In the genomic region with DNA sequence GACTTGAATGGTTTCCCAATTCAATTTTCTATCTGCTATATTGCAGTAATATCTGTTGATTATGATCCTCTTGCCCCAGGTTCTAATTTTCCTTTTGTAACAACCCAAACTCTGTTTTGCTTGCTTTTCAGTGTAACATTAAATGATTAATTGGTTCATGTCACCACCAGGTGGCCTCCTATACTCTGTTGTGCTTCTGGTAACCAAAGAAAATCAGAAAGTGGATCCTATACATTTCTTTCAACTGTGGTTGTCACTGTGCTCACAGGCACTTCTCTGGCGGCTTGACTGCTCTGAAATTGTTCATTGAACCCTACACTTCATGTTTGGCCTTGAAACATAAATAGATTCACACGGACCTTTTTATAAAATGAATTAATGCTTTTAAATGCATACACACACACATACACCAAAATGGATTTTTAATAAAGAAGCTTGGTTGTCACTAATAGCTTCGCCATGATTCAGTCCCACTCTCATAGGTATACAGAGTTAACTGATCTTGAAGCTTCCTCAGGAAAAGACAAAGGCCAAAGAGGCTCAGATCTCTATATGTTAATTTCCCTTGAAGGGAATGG, we compare ENCODE assay signal across 1 cellular context.
TF ChIP-seq lines count a peak whose summit lies in the region.

No MANE protein-coding gene starts in this region.

TF ChIP-seq in H1, 55 proteins besides CTCF, POLR2A, EP300 and RAD21 (continued from another document):
- TF ChIP-seq FOSL1 (IDR thresholded peaks at IDR 0.05; ENCODE audit: insufficient read depth, low read depth, low read length) (no peak), CBX5 (IDR thresholded peaks at IDR 0.05; ENCODE audit: low read depth, low read length) (no peak), CEBPB (IDR thresholded peaks at IDR 0.05; ENCODE audit: low read depth, low read length) (no peak), YY1 (IDR thresholded peaks at IDR 0.05; ENCODE audit: low read depth, low read length) (no peak), HDAC2 (IDR thresholded peaks at IDR 0.05; ENCODE audit: borderline replicate concordance in 1 of 2, low read depth in 2 of 2, low read length in 2 of 2) (no peak), MAFK (IDR thresholded peaks at IDR 0.05; ENCODE audit: low read depth, low read length) (no peak), GABPA (IDR thresholded peaks at IDR 0.05; ENCODE audit: borderline replicate concordance, insufficient read depth, low read length) (no peak), EZH2 (IDR thresholded peaks at IDR 0.05; ENCODE audit: low read depth, low read length, severe bottlenecking) (no peak)
- TF ChIP-seq, protein P1, sequence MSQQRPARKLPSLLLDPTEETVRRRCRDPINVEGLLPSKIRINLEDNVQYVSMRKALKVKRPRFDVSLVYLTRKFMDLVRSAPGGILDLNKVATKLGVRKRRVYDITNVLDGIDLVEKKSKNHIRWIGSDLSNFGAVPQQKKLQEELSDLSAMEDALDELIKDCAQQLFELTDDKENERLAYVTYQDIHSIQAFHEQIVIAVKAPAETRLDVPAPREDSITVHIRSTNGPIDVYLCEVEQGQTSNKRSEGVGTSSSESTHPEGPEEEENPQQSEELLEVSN (IDR thresholded peaks at IDR 0.05): no peak
